ENCODE assay signal across 1 cellular context in the genomic region with DNA sequence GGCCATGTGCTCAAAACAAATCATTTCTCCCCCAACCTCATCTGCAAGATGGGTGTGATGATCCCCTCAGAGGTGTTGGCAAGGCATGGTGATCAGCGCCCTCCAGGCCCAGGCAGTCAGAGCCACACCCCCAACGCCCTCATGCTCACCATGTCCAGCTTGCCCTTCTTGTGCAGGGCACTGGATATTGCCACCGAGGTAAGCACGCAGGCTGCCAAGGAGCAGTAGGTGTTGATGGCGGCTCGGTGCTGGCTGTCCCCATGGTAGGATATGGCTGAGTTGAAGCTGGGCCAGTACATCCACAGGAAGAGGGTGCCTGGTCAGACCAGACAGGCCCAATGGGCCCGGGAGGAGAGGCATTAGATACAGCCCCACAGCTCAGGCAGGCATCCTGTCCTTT.
TF ChIP-seq lines count a peak whose summit lies in the region.

No MANE protein-coding gene starts in this region.

TF ChIP-seq in IMR-90, 13 proteins besides CTCF, POLR2A, EP300 and RAD21:
- TF ChIP-seq RFX5 (IDR thresholded peaks at IDR 0.05; ENCODE audit: low read depth, low read length) = no peak
- TF ChIP-seq, protein P1, sequence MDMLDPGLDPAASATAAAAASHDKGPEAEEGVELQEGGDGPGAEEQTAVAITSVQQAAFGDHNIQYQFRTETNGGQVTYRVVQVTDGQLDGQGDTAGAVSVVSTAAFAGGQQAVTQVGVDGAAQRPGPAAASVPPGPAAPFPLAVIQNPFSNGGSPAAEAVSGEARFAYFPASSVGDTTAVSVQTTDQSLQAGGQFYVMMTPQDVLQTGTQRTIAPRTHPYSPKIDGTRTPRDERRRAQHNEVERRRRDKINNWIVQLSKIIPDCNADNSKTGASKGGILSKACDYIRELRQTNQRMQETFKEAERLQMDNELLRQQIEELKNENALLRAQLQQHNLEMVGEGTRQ (IDR thresholded peaks at IDR 0.05; ENCODE audit: low read depth, low read length) = no peak
- no peak for TF ChIP-seq NFE2L2 (IDR thresholded peaks at IDR 0.05; ENCODE audit: low read depth, low read length)
- TF ChIP-seq BHLHE40 (IDR thresholded peaks at IDR 0.05; ENCODE audit: low read depth, low read length) = no peak
- TF ChIP-seq SMC3 (IDR thresholded peaks at IDR 0.05; ENCODE audit: low read depth, low read length) = no peak
- TF ChIP-seq MAFK (IDR thresholded peaks at IDR 0.05; ENCODE audit: low read depth, low read length) = no peak
- no peak for TF ChIP-seq MXI1 (IDR thresholded peaks at IDR 0.05; ENCODE audit: borderline replicate concordance, low read depth, low read length)
- TF ChIP-seq, protein P2, sequence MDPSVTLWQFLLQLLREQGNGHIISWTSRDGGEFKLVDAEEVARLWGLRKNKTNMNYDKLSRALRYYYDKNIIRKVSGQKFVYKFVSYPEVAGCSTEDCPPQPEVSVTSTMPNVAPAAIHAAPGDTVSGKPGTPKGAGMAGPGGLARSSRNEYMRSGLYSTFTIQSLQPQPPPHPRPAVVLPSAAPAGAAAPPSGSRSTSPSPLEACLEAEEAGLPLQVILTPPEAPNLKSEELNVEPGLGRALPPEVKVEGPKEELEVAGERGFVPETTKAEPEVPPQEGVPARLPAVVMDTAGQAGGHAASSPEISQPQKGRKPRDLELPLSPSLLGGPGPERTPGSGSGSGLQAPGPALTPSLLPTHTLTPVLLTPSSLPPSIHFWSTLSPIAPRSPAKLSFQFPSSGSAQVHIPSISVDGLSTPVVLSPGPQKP (IDR thresholded peaks at IDR 0.05; ENCODE audit: borderline replicate concordance, low read depth, low read length) = no peak
- TF ChIP-seq CEBPB (IDR thresholded peaks at IDR 0.05; ENCODE audit: low read depth, low read length) = no peak
- no peak for TF ChIP-seq RCOR1 (IDR thresholded peaks at IDR 0.05; ENCODE audit: insufficient replicate concordance, low read length)
- TF ChIP-seq FOS (IDR thresholded peaks at IDR 0.05; ENCODE audit: low read depth, low read length) = no peak
- TF ChIP-seq MAZ (IDR thresholded peaks at IDR 0.05; ENCODE audit: borderline replicate concordance, low read depth, low read length) = no peak
- no peak for TF ChIP-seq CHD1 (IDR thresholded peaks at IDR 0.05; ENCODE audit: low read depth, low read length)
